Comparison of ENCODE assay signal across 1 cellular context in genomic region chr2:96065381-96065930, GRCh38.
TF ChIP-seq lines count a peak whose summit lies in the region.

No MANE protein-coding gene starts in this region.

TF ChIP-seq in HepG2, 621 proteins besides CTCF, POLR2A, EP300 and RAD21 (continued from another document):
- TF ChIP-seq BRF2 (CRISPR knock-in tag; IDR thresholded peaks at IDR 0.05) = no peak
- TF ChIP-seq RFX5 (IDR thresholded peaks at IDR 0.05; ENCODE audit: low read depth, low read length) = no peak
- TF ChIP-seq ZNF784 (CRISPR knock-in tag; IDR thresholded peaks at IDR 0.05; ENCODE audit: borderline replicate concordance) = no peak
- no peak for TF ChIP-seq MTA3 (CRISPR knock-in tag; IDR thresholded peaks at IDR 0.05)
